In genomic region chr4:119454491-119455270, GRCh38 we compare ENCODE assay signal across 8 cellular contexts.
DNase-seq lines count a peak whose midpoint lies in the region; ATAC-seq and TF ChIP-seq lines count a peak whose summit lies in the region.
"Not testable (repeated sequence)": the region's sequence is repeated elsewhere in the genome, so short reads cannot be mapped to it uniquely, and the experiment has no call there.

No MANE protein-coding gene starts in this region.

- H3K27me3 ChIP-seq in mucosa of rectum (ENCODE audit: control insufficient read depth in 2 of 2, insufficient read depth in 2 of 2, low read length in 2 of 2) = not testable (repeated sequence)

- H3K4me3 Mint-ChIP-seq in IgD-negative memory B cell = peak overlapping the region; percentile 91 to 98 (median 95)

- not testable (repeated sequence) for H3K9me3 Mint-ChIP-seq in IgD-negative memory B cell

- peaks cover 2 to 11% (median 6%) of the 10 kb centered on the region in 3 donors for H3K4me1 Mint-ChIP-seq in IgD-negative memory B cell

- not testable (repeated sequence) for H3K9me3 ChIP-seq in mucosa of rectum (ENCODE audit: control insufficient read depth in 2 of 2, low read length in 2 of 2)

- H3K9ac ChIP-seq in mucosa of rectum (ENCODE audit: low read depth in 1 of 2, low read length in 2 of 2) = peak overlapping the region; percentile 71 to 80

- H3K27ac ChIP-seq in mucosa of rectum (ENCODE audit: low read depth in 2 of 2, low read length in 2 of 2) = peak overlapping the region; percentile 85

- DNase-seq in DMS153 treated with DMSO at 0.1 percent for 48 hours (lab: John Stamatoyannopoulos, UW; ENCODE audit: unreplicated experiment) (peak; percentile 82), OCI-M1 (lab: John Stamatoyannopoulos, UW) (peak; percentile 98), erythroblast (lab: John Stamatoyannopoulos, UW) (peak; percentile 99)
- peak; percentile 100 for DNase-seq in activated T-cell treated with anti-CD3 and anti-CD28 coated beads, Interleukin-2, amount 50 U/mL, for 1 hour
- peak; percentile 91 to 95 for DNase-seq in stimulated activated CD8-positive, alpha-beta memory T cell treated with anti-CD3 and anti-CD28 coated beads, Interleukin-4, amount 100 ng/mL, for 4 hours (ENCODE audit: low read depth in 2 of 2, low spot score in 1 of 2)

- not testable (repeated sequence) for H3K4me1 ChIP-seq in mucosa of rectum (ENCODE audit: control insufficient read depth in 2 of 2, insufficient read depth in 2 of 2, low read length in 2 of 2)

- peak; percentile 100 for ATAC-seq in GM21576 (IDR thresholded peaks at IDR 0.05; ENCODE audit: unreplicated experiment)

- peak overlapping the region; percentile 69 to 78 for H3K4me3 ChIP-seq in mucosa of rectum (ENCODE audit: low read length in 2 of 2)

- TF ChIP-seq POLR2A in erythroblast (IDR thresholded peaks at IDR 0.05; ENCODE audit: low read length) = peak; percentile 92

- H3K36me3 Mint-ChIP-seq in IgD-negative memory B cell = not testable (repeated sequence)

- not testable (repeated sequence) for H3K36me3 ChIP-seq in mucosa of rectum (ENCODE audit: control insufficient read depth in 2 of 2, insufficient read depth in 2 of 2, low read length in 2 of 2)

- H3K27me3 Mint-ChIP-seq in IgD-negative memory B cell = not testable (repeated sequence)

- peak overlapping the region; percentile 97 to 100 (median 98) for H3K27ac Mint-ChIP-seq in IgD-negative memory B cell

Comparison
In these comparisons a context has a peak if more than half of its experiments do, and no peak if none do; other contexts are left out.
1. Peak in every context shown above with its lines: DNase-seq, ATAC-seq, H3K4me3 ChIP-seq and H3K27ac ChIP-seq.